In genomic region chr7:50268223-50268622, GRCh38 we compare ENCODE assay signal across 12 cellular contexts. TPM values are rescaled to one million over a fixed set of nuclear protein-coding genes. Genes with fewer than 3 reads are reported as not detected.
A peak's percentile ranks its signal among the peaks of the same experiment; 100 is the strongest.
DNase-seq lines count a peak whose midpoint lies in the region; ATAC-seq and TF ChIP-seq lines count a peak whose summit lies in the region.
"Had no signal": no experiment of that assay in that cellular context is flagged by ENCODE, and none has a peak within 500 bp of the region (broad histone marks: within the 10 kb centered on the region; RNA-seq: fewer than 3 reads in every experiment).

No MANE protein-coding gene starts in this region.

- CTCF ChIA-PET in CD8-positive, alpha-beta T cell (lab: Charles Lee) = interaction anchor here (0.9 to 6.1 kb wide), 8 partner anchors 29 to 150 kb away, joined by 3 to 53 read pairs (median 4); no protein-coding TSS in a partner anchor
- CTCF ChIA-PET in Calu3 (lab: Charles Lee) = no interaction called here

- DNase-seq in CD8-positive, alpha-beta T cell = peak in 1 of 7 experiments; percentile 60
- DNase-seq in central memory CD8-positive, alpha-beta T cell (ENCODE audit: low spot score in 2 of 2) = no peak
- DNase-seq in activated effector memory CD4-positive, alpha-beta T cell treated with Interleukin-2 at 50 U/mL for 16 hours = no peak
- no peak for DNase-seq in NCI-H2081 treated with DMSO at 0.1 percent for 48 hours (lab: John Stamatoyannopoulos, UW)
- no peak for DNase-seq in Calu3
- DNase-seq in NCI-H524 (lab: John Stamatoyannopoulos, UW) = no peak
- DNase-seq: dorsolateral prefrontal cortex, heart left ventricle, NCI-H345 had no signal

- H3K36me3 Mint-ChIP-seq in CD8-positive, alpha-beta T cell = no peaks in the 10 kb centered on the region
- H3K36me3 Mint-ChIP-seq in central memory CD8-positive, alpha-beta T cell (ENCODE audit: insufficient read depth) = peaks cover 14% of the 10 kb centered on the region
- no peaks in the 10 kb centered on the region for H3K36me3 Mint-ChIP-seq in Calu3 (ENCODE audit: insufficient read depth, unreplicated experiment)

- no peaks in the 10 kb centered on the region for H3K9me3 ChIP-seq in CD8-positive, alpha-beta T cell (ENCODE audit: low read length)
- H3K9me3 ChIP-seq: heart left ventricle, thoracic aorta had no signal

- no peaks in the 10 kb centered on the region for H3K27me3 Mint-ChIP-seq in CD8-positive, alpha-beta T cell (ENCODE audit: low read depth)
- H3K27me3 Mint-ChIP-seq in central memory CD8-positive, alpha-beta T cell = no peaks in the 10 kb centered on the region
- peaks cover 87% of the 10 kb centered on the region for H3K27me3 Mint-ChIP-seq in Calu3 (ENCODE audit: unreplicated experiment)

- H3K4me3 Mint-ChIP-seq in CD8-positive, alpha-beta T cell = peak overlapping the region; percentile 51
- peak overlapping the region; percentile 82 for H3K4me3 Mint-ChIP-seq in central memory CD8-positive, alpha-beta T cell
- no peak overlapping the region for H3K4me3 Mint-ChIP-seq in Calu3 (ENCODE audit: low read depth, unreplicated experiment)

- peaks cover 2% of the 10 kb centered on the region for H3K9me3 Mint-ChIP-seq in CD8-positive, alpha-beta T cell
- no peaks in the 10 kb centered on the region for H3K9me3 Mint-ChIP-seq in central memory CD8-positive, alpha-beta T cell
- peaks cover 2% of the 10 kb centered on the region for H3K9me3 Mint-ChIP-seq in Calu3 (ENCODE audit: low read depth, unreplicated experiment)

- no peak for TF ChIP-seq CTCF in CD8-positive, alpha-beta T cell (IDR thresholded peaks at IDR 0.05)
- no peak for TF ChIP-seq CTCF in Calu3 (IDR thresholded peaks at IDR 0.05; ENCODE audit: unreplicated experiment)

- H3K27me3 ChIP-seq in CD8-positive, alpha-beta T cell (ENCODE audit: insufficient read depth, low read length) = no peaks in the 10 kb centered on the region

- H3K27ac Mint-ChIP-seq in CD8-positive, alpha-beta T cell = peak overlapping the region; percentile 96
- H3K27ac Mint-ChIP-seq in central memory CD8-positive, alpha-beta T cell (ENCODE audit: low read depth) = peak overlapping the region; percentile 94
- no peak overlapping the region for H3K27ac Mint-ChIP-seq in Calu3 (ENCODE audit: unreplicated experiment)

- ATAC-seq in CD8-positive, alpha-beta T cell = no peak
- ATAC-seq in GM18907 (IDR thresholded peaks at IDR 0.05; ENCODE audit: unreplicated experiment) = peak; percentile 21
- ATAC-seq in HG03354 (IDR thresholded peaks at IDR 0.05; ENCODE audit: poor library complexity, severe bottlenecking, unreplicated experiment) = peak; percentile 17
- ATAC-seq in central memory CD8-positive, alpha-beta T cell (replicated peaks; ENCODE audit: extremely low read depth, poor library complexity, severe bottlenecking) = no peak
- ATAC-seq: heart left ventricle had no signal

- peak overlapping the region; percentile 29 for H3K27ac ChIP-seq in CD8-positive, alpha-beta T cell (ENCODE audit: low read depth, low read length)
- H3K27ac ChIP-seq: dorsolateral prefrontal cortex, thoracic aorta had no signal

- H3K4me1 ChIP-seq in CD8-positive, alpha-beta T cell (ENCODE audit: insufficient read depth, low read length) = peaks cover 92% of the 10 kb centered on the region

- H3K4me1 Mint-ChIP-seq in CD8-positive, alpha-beta T cell (ENCODE audit: low read depth) = peaks cover 91% of the 10 kb centered on the region
- peaks cover 78% of the 10 kb centered on the region for H3K4me1 Mint-ChIP-seq in central memory CD8-positive, alpha-beta T cell
- H3K4me1 Mint-ChIP-seq in Calu3 (ENCODE audit: low read depth, unreplicated experiment) = no peaks in the 10 kb centered on the region

- peak overlapping the region; percentile 31 for H3K4me3 ChIP-seq in CD8-positive, alpha-beta T cell (ENCODE audit: low read depth, low read length)
- H3K4me3 ChIP-seq: dorsolateral prefrontal cortex, heart left ventricle, thoracic aorta had no signal

- POLR2A ChIA-PET in CD8-positive, alpha-beta T cell (lab: Charles Lee) = interaction anchor here (0.5 to 4.2 kb wide), 10 partner anchors 8 to 99 kb away, joined by 3 to 75 read pairs (median 7); partner anchors contain the start of gene IKZF1

- H3K36me3 ChIP-seq in CD8-positive, alpha-beta T cell (ENCODE audit: insufficient read depth, low read length) = no peaks in the 10 kb centered on the region
- H3K36me3 ChIP-seq: heart left ventricle, thoracic aorta had no signal

- no TSS peak for BruUV-seq in Calu3 (replicated peaks; lab: Mats Ljungman, UMichigan)

- intact Hi-C loops in CD8-positive, alpha-beta T cell (cut with DNase I, micrococcal nuclease) = loop anchor here (1.0 to 5.0 kb wide), 2 partner anchors 33 to 121 kb away; no protein-coding TSS in a partner anchor
- intact Hi-C loops in Calu3 (cut with micrococcal nuclease; ENCODE audit: unreplicated experiment) = no loop called here

RNA-seq across cellular contexts. Expression of gene IKZF1, which starts 36.3 kb away (rescaled TPM):
- total RNA-seq in CD8-positive, alpha-beta T cell = 100 to 1,000 TPM; 248 TPM
- total RNA-seq in Calu3 (2022) = 0.24 and 0.28 TPM in 2 replicates

Comparison
In these comparisons a context has a peak if more than half of its experiments do, and no peak if none do; other contexts are left out.
1. ATAC-seq: peak in GM18907 (single experiment) and HG03354 (single experiment); none in CD8-positive, alpha-beta T cell (single experiment) and central memory CD8-positive, alpha-beta T cell (single experiment).
2. RNA of gene IKZF1, which starts 36.3 kb away (total RNA-seq): 248 TPM in CD8-positive, alpha-beta T cell; 0.24 to 0.28 TPM in Calu3; every median in the first group is over 100 times any median in the second.